Comparison of ENCODE assay signal across 1 cellular context in the genomic region with DNA sequence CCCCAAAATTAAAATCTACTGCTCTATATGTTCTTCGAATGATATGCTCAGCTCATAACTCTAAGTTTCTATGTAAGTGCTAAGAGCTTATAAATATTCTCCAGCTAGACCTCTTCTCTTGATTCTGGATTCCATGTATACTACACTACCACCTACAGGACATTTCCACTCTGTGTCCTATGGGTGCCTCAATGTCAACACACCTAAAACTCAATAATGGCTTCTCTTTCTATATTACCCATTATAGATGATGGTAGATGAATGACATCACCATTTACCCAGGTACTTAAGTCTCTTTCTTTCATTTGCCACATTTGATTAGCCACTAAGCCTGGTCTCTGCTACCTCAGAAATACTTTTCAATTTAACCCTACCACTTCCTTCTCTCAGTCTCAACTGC.
A peak's percentile ranks its signal among the peaks of the same experiment; 100 is the strongest.
TF ChIP-seq lines count a peak whose summit lies in the region.

No MANE protein-coding gene starts in this region.

TF ChIP-seq in GM12878, 131 proteins besides CTCF, POLR2A, EP300 and RAD21 (continued from another document):
- TF ChIP-seq BCL3 (IDR thresholded peaks at IDR 0.05; ENCODE audit: borderline replicate concordance, insufficient read depth, low read depth, low read length, poor library complexity, severe bottlenecking) (no peak), ATF7 (IDR thresholded peaks at IDR 0.05; ENCODE audit: low read depth) (peak; percentile 85)
